Comparison of ENCODE assay signal across 2 cellular contexts in genomic region chr1:240794061-240794843, GRCh38.
TF ChIP-seq lines count a peak whose summit lies in the region.

No MANE protein-coding gene starts in this region.

TF ChIP-seq in HepG2, 621 proteins besides CTCF, POLR2A, EP300 and RAD21 (continued from another document):
- no peak for TF ChIP-seq DRAP1 (CRISPR knock-in tag; IDR thresholded peaks at IDR 0.05)
- TF ChIP-seq HBP1 (CRISPR knock-in tag; IDR thresholded peaks at IDR 0.05; ENCODE audit: low read depth), result no peak
- TF ChIP-seq MEIS2 (CRISPR knock-in tag; IDR thresholded peaks at IDR 0.05), result no peak
- no peak for TF ChIP-seq BRF2 (CRISPR knock-in tag; IDR thresholded peaks at IDR 0.05)
- TF ChIP-seq ZNF570 (CRISPR knock-in tag; IDR thresholded peaks at IDR 0.05; ENCODE audit: borderline replicate concordance), result no peak
- no peak for TF ChIP-seq ZNF569 (CRISPR knock-in tag; IDR thresholded peaks at IDR 0.05; ENCODE audit: borderline replicate concordance)
- no peak for TF ChIP-seq SOX6 (IDR thresholded peaks at IDR 0.05)
- no peak for TF ChIP-seq SOX6 (CRISPR knock-in tag; IDR thresholded peaks at IDR 0.05)
- no peak for TF ChIP-seq ZNF605 (CRISPR knock-in tag; IDR thresholded peaks at IDR 0.05)
- no peak for TF ChIP-seq ATM (IDR thresholded peaks at IDR 0.05; ENCODE audit: borderline replicate concordance)

TF ChIP-seq in SK-N-SH treated with all-trans-retinoic acid at 6 μM for 48 hours, 23 proteins besides CTCF, POLR2A, EP300 and RAD21 (continued from another document):
- TF ChIP-seq CREB5 (CRISPR knock-in tag; IDR thresholded peaks at IDR 0.05; ENCODE audit: low read depth), result no peak
- no peak for TF ChIP-seq OSR1 (CRISPR knock-in tag; IDR thresholded peaks at IDR 0.05)
- TF ChIP-seq TSHZ2 (CRISPR knock-in tag; IDR thresholded peaks at IDR 0.05), result no peak
- TF ChIP-seq POU6F1 (CRISPR knock-in tag; IDR thresholded peaks at IDR 0.05; ENCODE audit: borderline replicate concordance, low read depth), result no peak
- TF ChIP-seq ZC3H10 (CRISPR knock-in tag; IDR thresholded peaks at IDR 0.05), result no peak
- no peak for TF ChIP-seq SNAI2 (CRISPR knock-in tag; IDR thresholded peaks at IDR 0.05)
- TF ChIP-seq BACH2 (CRISPR knock-in tag; IDR thresholded peaks at IDR 0.05; ENCODE audit: borderline replicate concordance), result no peak
- no peak for TF ChIP-seq ZNF70 (CRISPR knock-in tag; IDR thresholded peaks at IDR 0.05)
